Comparison of ENCODE assay signal across 10 cellular contexts in the genomic region with DNA sequence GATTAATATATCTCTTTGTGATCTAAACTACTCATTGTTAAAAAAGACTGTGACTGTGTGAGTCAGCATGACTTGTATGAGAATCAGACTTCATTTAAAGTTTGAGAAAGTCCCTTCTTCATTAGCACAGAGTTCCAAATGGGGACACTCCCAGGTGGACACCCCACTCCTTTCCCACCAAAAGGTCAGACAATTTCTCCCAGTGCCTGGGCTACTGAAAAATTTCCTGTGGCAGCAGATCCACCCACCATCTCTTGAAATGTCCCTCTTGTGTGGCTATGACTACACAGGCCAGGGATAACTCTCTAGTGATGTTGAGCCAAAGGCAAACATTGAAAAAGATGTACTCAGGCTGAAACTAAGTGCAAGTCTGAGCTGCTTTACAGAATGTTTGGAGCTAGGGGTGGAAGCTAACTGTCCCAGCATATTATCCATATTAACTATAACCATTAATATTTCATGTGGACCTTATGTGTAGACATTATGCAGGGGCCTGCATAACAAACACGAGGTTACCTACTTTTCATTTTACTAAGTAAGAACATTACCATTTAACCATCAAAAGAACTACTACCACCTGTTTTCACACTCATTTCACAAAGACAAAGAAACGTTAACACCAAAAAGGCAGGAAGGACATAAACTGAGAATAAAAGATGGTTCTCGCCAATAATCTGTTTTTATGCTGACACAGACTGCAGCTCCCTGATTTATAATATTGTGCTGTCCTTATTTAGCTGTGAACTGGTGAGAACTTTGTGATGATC. TPM values are rescaled to one million over a fixed set of nuclear protein-coding genes. Genes with fewer than 3 reads are reported as not detected.
DNase-seq lines count a peak whose midpoint lies in the region; ATAC-seq and TF ChIP-seq lines count a peak whose summit lies in the region.
"Had no signal": no experiment of that assay in that cellular context is flagged by ENCODE, and none has a peak within 500 bp of the region (broad histone marks: within the 10 kb centered on the region; RNA-seq: fewer than 3 reads in every experiment).

No MANE protein-coding gene starts in this region.

- ATAC-seq in GM18502 (IDR thresholded peaks at IDR 0.05; ENCODE audit: poor library complexity, unreplicated experiment): peak; percentile 46
- peak; percentile 40 for ATAC-seq in GM21367 (IDR thresholded peaks at IDR 0.05; ENCODE audit: unreplicated experiment)
- ATAC-seq in HG03354 (IDR thresholded peaks at IDR 0.05; ENCODE audit: poor library complexity, severe bottlenecking, unreplicated experiment): peak; percentile 41

- no peak overlapping the region for H3K27ac ChIP-seq in right atrium auricular region

- H3K27me3 ChIP-seq in MG63 (no peaks in the 10 kb centered on the region), right atrium auricular region (no peaks in the 10 kb centered on the region)

- H3K4me3 ChIP-seq in epithelial cell of proximal tubule (ENCODE audit: low read depth, low read length): no peak overlapping the region
- H3K4me3 ChIP-seq in MG63: no peak overlapping the region
- no peak overlapping the region for H3K4me3 ChIP-seq in right atrium auricular region

- no peak for TF ChIP-seq CTCF in epithelial cell of proximal tubule (conservative IDR thresholded peaks at IDR 0.05; ENCODE audit: low read depth, low read length)
- no peak for TF ChIP-seq CTCF in right atrium auricular region (IDR thresholded peaks at IDR 0.05)

- H3K9me3 ChIP-seq in MG63 (no peaks in the 10 kb centered on the region), right atrium auricular region (no peaks in the 10 kb centered on the region)

- H3K36me3 ChIP-seq in MG63 (no peaks in the 10 kb centered on the region), right atrium auricular region (no peaks in the 10 kb centered on the region)

- DNase-seq in epithelial cell of proximal tubule (ENCODE audit: low read depth): peak; percentile 56
- no peak for DNase-seq in MG63
- DNase-seq in right atrium auricular region (ENCODE audit: low spot score): no peak
- DNase-seq in stimulated activated CD4-positive, alpha-beta T cell treated with anti-CD3 and anti-CD28 coated beads, Interleukin-2, amount 100 ng/mL, for 48 hours: no peak
- no peak for DNase-seq in HK-2 (ENCODE audit: unreplicated experiment)
- DNase-seq: NCI-H1105 treated with DMSO at 0.1 percent for 48 hours, nephron progenitor cell had no signal

- H3K4me1 ChIP-seq in right atrium auricular region: no peaks in the 10 kb centered on the region

RNA-seq across cellular contexts. Expression of a gene that starts 44.8 kb away (rescaled TPM):
- total RNA-seq in epithelial cell of proximal tubule (not detected in 2 replicates), right atrium auricular region (not detected)
- total RNA-seq in MG63 (2014; rRNA removed; shearing (Covaris generic); ENCODE audit: low replicate concordance): not detected in 2 replicates

RNA-seq across cellular contexts. Expression of a gene that starts 49.8 kb away (rescaled TPM):
- 238 and 321 TPM in 2 replicates for total RNA-seq in epithelial cell of proximal tubule
- total RNA-seq in MG63 (2014; rRNA removed; shearing (Covaris generic); ENCODE audit: low replicate concordance): not detected in 2 replicates
- total RNA-seq in right atrium auricular region: not detected

Comparison
In these comparisons a context has a peak if more than half of its experiments do, and no peak if none do; other contexts are left out.
1. RNA of a gene that starts 49.8 kb away (total RNA-seq): 238 to 321 TPM in epithelial cell of proximal tubule; not detected in right atrium auricular region and not detected in MG63; every median in the first group is over 100 times any median in the second.
2. Peak in every context shown above with its lines, with median percentiles within 50 percentile points of each other: ATAC-seq.